Comparison of ENCODE assay signal across 9 cellular contexts in genomic region chr1:59696421-59697115, GRCh38.
DNase-seq lines count a peak whose midpoint lies in the region; ATAC-seq, FAIRE-seq and TF ChIP-seq lines count a peak whose summit lies in the region.
"Had no signal": no experiment of that assay in that cellular context is flagged by ENCODE, and none has a peak within 500 bp of the region (broad histone marks: within the 10 kb centered on the region; RNA-seq: fewer than 3 reads in every experiment).

No MANE protein-coding gene starts in this region.

- H3K36me3 Mint-ChIP-seq in T-cell: no peaks in the 10 kb centered on the region
- H3K36me3 Mint-ChIP-seq in nephron (ENCODE audit: low read depth): peaks cover 5% of the 10 kb centered on the region

- no peak overlapping the region for H3K4me3 ChIP-seq in kidney (ENCODE audit: low read length in 2 of 2)

- ATAC-seq in GM18907 (IDR thresholded peaks at IDR 0.05; ENCODE audit: unreplicated experiment): peak; percentile 43
- ATAC-seq in HG03066 (IDR thresholded peaks at IDR 0.05; ENCODE audit: low read depth, unreplicated experiment): peak; percentile 41
- peak in 1 of 4 experiments; percentile 34 for ATAC-seq in T-cell (replicated peaks in 1 of 4)
- no peak for ATAC-seq in HG02571 (IDR thresholded peaks at IDR 0.05; ENCODE audit: unreplicated experiment)
- ATAC-seq in GM18868 (IDR thresholded peaks at IDR 0.05; ENCODE audit: unreplicated experiment): no peak

- no peaks in the 10 kb centered on the region for H3K36me3 ChIP-seq in kidney (ENCODE audit: control insufficient read depth in 1 of 2, insufficient read depth in 2 of 2, low read length in 2 of 2)

- TF ChIP-seq CTCF in nephron (IDR thresholded peaks at IDR 0.05; ENCODE audit: unreplicated experiment in 3 of 3) (no peak), kidney (IDR thresholded peaks at IDR 0.05; ENCODE audit: borderline replicate concordance, extremely low read depth, insufficient read depth) (no peak)

- no peak overlapping the region for H3K9ac ChIP-seq in kidney (ENCODE audit: low read length in 2 of 2)

- H3K27ac ChIP-seq in kidney (ENCODE audit: low read depth in 2 of 2, low read length in 2 of 2): no peak overlapping the region

- H3K9me3 Mint-ChIP-seq in T-cell: no peaks in the 10 kb centered on the region
- no peaks in the 10 kb centered on the region for H3K9me3 Mint-ChIP-seq in nephron

- H3K4me1 Mint-ChIP-seq in T-cell (peaks cover 19 to 28% (median 24%) of the 10 kb centered on the region in 3 donors), nephron (peaks cover 57% of the 10 kb centered on the region)

- no peak for FAIRE-seq in kidney (lab: Jason Lieb, UNC)

- H3K27me3 Mint-ChIP-seq in T-cell (no peaks in the 10 kb centered on the region), nephron (ENCODE audit: low read depth) (no peaks in the 10 kb centered on the region)

- intact Hi-C loops in kidney (cut with DNase I): no loop called here

- H3K4me1 ChIP-seq in kidney (ENCODE audit: control insufficient read depth in 1 of 2, insufficient read depth in 1 of 2, low read depth in 1 of 2, low read length in 2 of 2): peaks cover 0 to 3% of the 10 kb centered on the region in 2 donors

- CTCF ChIA-PET in T-cell (lab: Charles Lee): interaction anchor here (0.7 to 5.9 kb wide), 3 partner anchors 12 to 957 kb away, joined by 5 to 63 read pairs (median 28); no protein-coding TSS in a partner anchor

- H3K4me3 Mint-ChIP-seq in T-cell (peak overlapping the region; percentile 61 to 73 (median 72)), nephron (no peak overlapping the region)

- POLR2A ChIA-PET in T-cell (lab: Charles Lee): interaction anchor here in 1 of 2 donors (0.6 kb wide), 1 partner anchor 923 kb away, joined by 4 read pairs; no protein-coding TSS in a partner anchor

- peak overlapping the region in 1 of 2 donors; percentile 13 for H3K27ac Mint-ChIP-seq in T-cell
- H3K27ac Mint-ChIP-seq in nephron: peak overlapping the region; percentile 71 to 89 (median 79)

- DNase-seq in T-cell: no peak
- DNase-seq in activated gamma-delta T cell (lab: John Stamatoyannopoulos, UW): no peak
- DNase-seq in kidney: no peak
- DNase-seq: islet precursor cell had no signal

- H3K9me3 ChIP-seq in kidney (ENCODE audit: control insufficient read depth in 1 of 2, low read length in 2 of 2): no peaks in the 10 kb centered on the region

Comparison
In these comparisons a context has a peak if more than half of its experiments do, and no peak if none do; other contexts are left out.
1. ATAC-seq: peak in GM18907 (single experiment) and HG03066 (single experiment); none in HG02571 (single experiment) and GM18868 (single experiment).
2. H3K4me3 Mint-ChIP-seq: peak in T-cell (3 of 3); none in nephron (0 of 3).